8 cellular contexts compared by ENCODE assay signal in the genomic region with DNA sequence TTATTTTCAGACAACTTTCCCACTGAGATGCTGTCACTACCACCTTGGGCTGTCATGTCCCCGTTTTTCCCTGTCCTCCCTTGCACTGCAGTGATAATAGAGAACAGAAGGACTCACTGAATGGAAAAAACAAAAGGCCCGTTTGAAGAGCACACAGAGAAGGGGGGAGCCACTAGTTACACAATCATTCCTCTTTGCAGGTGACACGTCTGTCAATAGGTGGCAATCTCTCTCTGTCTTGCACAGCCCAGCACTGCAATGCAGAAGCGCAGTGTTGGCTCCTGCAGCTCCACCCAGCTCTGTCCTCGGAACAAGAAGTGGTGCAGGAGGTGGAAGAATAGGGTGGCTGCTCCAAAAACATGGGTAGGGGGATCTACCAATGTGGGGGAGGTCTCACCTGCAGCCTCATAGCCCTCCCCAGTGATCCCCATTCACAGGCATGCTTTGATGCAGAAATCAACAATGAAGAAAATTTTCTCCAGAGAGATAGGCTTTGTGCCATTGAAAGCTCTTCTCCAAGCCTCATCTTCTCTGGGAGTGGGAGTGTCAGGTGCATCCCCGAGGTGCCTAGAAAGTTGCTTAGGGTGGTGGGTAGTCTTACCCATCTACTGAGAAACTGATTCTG. TPM values are rescaled to one million over a fixed set of nuclear protein-coding genes. Genes with fewer than 3 reads are reported as not detected.
DNase-seq lines count a peak whose midpoint lies in the region; ATAC-seq and TF ChIP-seq lines count a peak whose summit lies in the region.

No MANE protein-coding gene starts in this region.

- peaks cover 4% of the 10 kb centered on the region for H3K27me3 Mint-ChIP-seq in activated CD4-positive, alpha-beta T cell treated with anti-CD3 and anti-CD28 coated beads for 36 hours
- peaks cover 23 to 30% of the 10 kb centered on the region in 2 donors for H3K27me3 Mint-ChIP-seq in effector memory CD8-positive, alpha-beta T cell
- H3K27me3 Mint-ChIP-seq in mesothelial cell of epicardium (ENCODE audit: low read depth) = no peaks in the 10 kb centered on the region

- H3K36me3 ChIP-seq in HEK293 (ENCODE audit: control insufficient read depth in 2 of 2, insufficient read depth in 1 of 2, low read length in 2 of 2) (peaks cover 0 to 21% of the 10 kb centered on the region in 2 experiments; a peak in 1 of 3 replicates), MG63 (peaks cover 60% of the 10 kb centered on the region)

- no peaks in the 10 kb centered on the region for H3K36me3 Mint-ChIP-seq in activated CD4-positive, alpha-beta T cell treated with anti-CD3 and anti-CD28 coated beads for 36 hours (ENCODE audit: low read depth)
- H3K36me3 Mint-ChIP-seq in effector memory CD8-positive, alpha-beta T cell (ENCODE audit: insufficient read depth) = no peaks in the 10 kb centered on the region
- peaks cover 12% of the 10 kb centered on the region for H3K36me3 Mint-ChIP-seq in mesothelial cell of epicardium

- no peak overlapping the region for H3K4me3 Mint-ChIP-seq in activated CD4-positive, alpha-beta T cell treated with anti-CD3 and anti-CD28 coated beads for 36 hours
- peak overlapping the region in 1 of 2 donors; percentile 13 for H3K4me3 Mint-ChIP-seq in effector memory CD8-positive, alpha-beta T cell
- no peak overlapping the region for H3K4me3 Mint-ChIP-seq in mesothelial cell of epicardium

- intact Hi-C loops in activated CD4-positive, alpha-beta T cell treated with anti-CD3 and anti-CD28 coated beads for 36 hours (cut with DNase I, micrococcal nuclease) = loop anchor here (1.0 to 5.0 kb wide), 4 partner anchors 322 to 597 kb away; a partner anchor contains a TSS

- CTCF ChIA-PET in activated CD4-positive, alpha-beta T cell treated with anti-CD3 and anti-CD28 coated beads for 36 hours (lab: Charles Lee) = interaction anchor here (0.8 to 6.0 kb wide), 6 partner anchors 12 to 376 kb away, joined by 3 to 131 read pairs (median 10); a partner anchor contains a TSS
- CTCF ChIA-PET in HEK293 (lab: Yijun Ruan, JAX) = interaction anchor here (0.7 to 4.2 kb wide), 13 partner anchors 23 to 166 kb away, joined by 3 to 83 read pairs (median 4); a partner anchor contains a TSS
- CTCF ChIA-PET in RWPE1 (lab: Yijun Ruan, JAX) = interaction anchor here (0.6 to 5.0 kb wide), 6 partner anchors 131 to 175 kb away, joined by 3 to 54 read pairs (median 4); no protein-coding TSS in a partner anchor

- H3K9me3 ChIP-seq in HEK293 (ENCODE audit: control insufficient read depth, insufficient read depth, low read depth, low read length) (no peaks in the 10 kb centered on the region), MG63 (no peaks in the 10 kb centered on the region)

- TF ChIP-seq CTCF in HEK293 (tag by site-specific recombination; IDR thresholded peaks at IDR 0.05) (peak; percentile 36; the same call in 1 of the 2 replicates), RWPE1 (conservative IDR thresholded peaks at IDR 0.05; ENCODE audit: low read depth) (peak; percentile 57), mesothelial cell of epicardium (IDR thresholded peaks at IDR 0.05; ENCODE audit: unreplicated experiment) (no peak)

- POLR2A ChIA-PET in activated CD4-positive, alpha-beta T cell treated with anti-CD3 and anti-CD28 coated beads for 36 hours (lab: Charles Lee) = no interaction called here
- POLR2A ChIA-PET in HEK293 (lab: Yijun Ruan, JAX) = interaction anchor here (1.4 to 1.7 kb wide), 3 partner anchors 18 to 140 kb away, joined by 3 to 7 read pairs (median 4); a partner anchor contains a TSS
- POLR2A ChIA-PET in RWPE1 (lab: Yijun Ruan, JAX; ENCODE audit: low non-redundant PET) = no interaction called here

- H3K4me3 ChIP-seq in HEK293 (ENCODE audit: low read depth, low read length) (no peak overlapping the region), MG63 (no peak overlapping the region)

- peak; percentile 50 for ATAC-seq in activated CD4-positive, alpha-beta T cell treated with anti-CD3 and anti-CD28 coated beads for 36 hours
- peak; percentile 32 for ATAC-seq in effector memory CD8-positive, alpha-beta T cell (replicated peaks)
- no peak for ATAC-seq in HG03108 (IDR thresholded peaks at IDR 0.05; ENCODE audit: unreplicated experiment)

- H3K4me1 Mint-ChIP-seq in activated CD4-positive, alpha-beta T cell treated with anti-CD3 and anti-CD28 coated beads for 36 hours = peaks cover 11% of the 10 kb centered on the region
- H3K4me1 Mint-ChIP-seq in effector memory CD8-positive, alpha-beta T cell (ENCODE audit: low read depth in 2 of 2) = peaks cover 20 to 21% of the 10 kb centered on the region in 2 donors
- H3K4me1 Mint-ChIP-seq in mesothelial cell of epicardium = peaks cover 69% of the 10 kb centered on the region

- peak; percentile 41 for DNase-seq in activated CD4-positive, alpha-beta T cell treated with anti-CD3 and anti-CD28 coated beads for 36 hours
- no peak for DNase-seq in activated CD4-positive, alpha-beta T cell treated with anti-CD3 and anti-CD28 coated beads for 4 hours
- DNase-seq in MG63 (peak; percentile 21), RWPE1 (ENCODE audit: low spot score) (peak; percentile 70), mesothelial cell of epicardium (ENCODE audit: low spot score in 2 of 2, unreplicated experiment in 2 of 2) (no peak)
- DNase-seq in effector memory CD8-positive, alpha-beta T cell = peak in 1 of 3 experiments; percentile 3

- no peaks in the 10 kb centered on the region for H3K9me3 Mint-ChIP-seq in activated CD4-positive, alpha-beta T cell treated with anti-CD3 and anti-CD28 coated beads for 36 hours (ENCODE audit: low read depth)
- H3K9me3 Mint-ChIP-seq in effector memory CD8-positive, alpha-beta T cell = no peaks in the 10 kb centered on the region
- no peaks in the 10 kb centered on the region for H3K9me3 Mint-ChIP-seq in mesothelial cell of epicardium

- no peak overlapping the region for H3K27ac Mint-ChIP-seq in activated CD4-positive, alpha-beta T cell treated with anti-CD3 and anti-CD28 coated beads for 36 hours
- no peak overlapping the region for H3K27ac Mint-ChIP-seq in effector memory CD8-positive, alpha-beta T cell
- H3K27ac Mint-ChIP-seq in mesothelial cell of epicardium = peak overlapping the region; percentile 95

- H3K27ac ChIP-seq in HEK293 (ENCODE audit: extremely low read depth, low read depth, low read length) (no peak overlapping the region), RWPE1 (no peak overlapping the region)

- H3K4me1 ChIP-seq in HEK293 (ENCODE audit: control insufficient read depth, insufficient read depth, low read length) = no peaks in the 10 kb centered on the region

- H3K27me3 ChIP-seq in MG63 = no peaks in the 10 kb centered on the region

TF ChIP-seq in HEK293, 187 proteins besides CTCF, POLR2A, EP300 and RAD21 (continues in another document):
- TF ChIP-seq, protein P1, sequence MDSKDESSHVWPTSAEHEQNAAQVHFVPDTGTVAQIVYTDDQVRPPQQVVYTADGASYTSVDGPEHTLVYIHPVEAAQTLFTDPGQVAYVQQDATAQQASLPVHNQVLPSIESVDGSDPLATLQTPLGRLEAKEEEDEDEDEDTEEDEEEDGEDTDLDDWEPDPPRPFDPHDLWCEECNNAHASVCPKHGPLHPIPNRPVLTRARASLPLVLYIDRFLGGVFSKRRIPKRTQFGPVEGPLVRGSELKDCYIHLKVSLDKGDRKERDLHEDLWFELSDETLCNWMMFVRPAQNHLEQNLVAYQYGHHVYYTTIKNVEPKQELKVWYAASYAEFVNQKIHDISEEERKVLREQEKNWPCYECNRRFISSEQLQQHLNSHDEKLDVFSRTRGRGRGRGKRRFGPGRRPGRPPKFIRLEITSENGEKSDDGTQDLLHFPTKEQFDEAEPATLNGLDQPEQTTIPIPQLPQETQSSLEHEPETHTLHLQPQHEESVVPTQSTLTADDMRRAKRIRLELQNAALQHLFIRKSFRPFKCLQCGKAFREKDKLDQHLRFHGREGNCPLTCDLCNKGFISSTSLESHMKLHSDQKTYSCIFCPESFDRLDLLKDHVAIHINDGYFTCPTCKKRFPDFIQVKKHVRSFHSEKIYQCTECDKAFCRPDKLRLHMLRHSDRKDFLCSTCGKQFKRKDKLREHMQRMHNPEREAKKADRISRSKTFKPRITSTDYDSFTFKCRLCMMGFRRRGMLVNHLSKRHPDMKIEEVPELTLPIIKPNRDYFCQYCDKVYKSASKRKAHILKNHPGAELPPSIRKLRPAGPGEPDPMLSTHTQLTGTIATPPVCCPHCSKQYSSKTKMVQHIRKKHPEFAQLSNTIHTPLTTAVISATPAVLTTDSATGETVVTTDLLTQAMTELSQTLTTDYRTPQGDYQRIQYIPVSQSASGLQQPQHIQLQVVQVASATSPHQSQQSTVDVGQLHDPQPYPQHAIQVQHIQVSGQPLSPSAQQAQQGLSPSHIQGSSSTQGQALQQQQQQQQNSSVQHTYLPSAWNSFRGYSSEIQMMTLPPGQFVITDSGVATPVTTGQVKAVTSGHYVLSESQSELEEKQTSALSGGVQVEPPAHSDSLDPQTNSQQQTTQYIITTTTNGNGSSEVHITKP (tag by site-specific recombination; IDR thresholded peaks at IDR 0.05) = peak; percentile 46
- TF ChIP-seq ZNF404 (tag by site-specific recombination; IDR thresholded peaks at IDR 0.05) (no peak), PRDM1 (tag by site-specific recombination; IDR thresholded peaks at IDR 0.05) (0 out of 2 replicates have a peak, but pooled peaks have one; percentile 41), SCRT2 (tag by site-specific recombination; IDR thresholded peaks at IDR 0.05) (0 out of 2 replicates have a peak, but pooled peaks have one; percentile 20), ZSCAN30 (tag by site-specific recombination; IDR thresholded peaks at IDR 0.05) (0 out of 2 replicates have a peak, but pooled peaks have one; percentile 20), ZNF747 (tag by site-specific recombination; IDR thresholded peaks at IDR 0.05) (no peak)
- TF ChIP-seq, protein P2, sequence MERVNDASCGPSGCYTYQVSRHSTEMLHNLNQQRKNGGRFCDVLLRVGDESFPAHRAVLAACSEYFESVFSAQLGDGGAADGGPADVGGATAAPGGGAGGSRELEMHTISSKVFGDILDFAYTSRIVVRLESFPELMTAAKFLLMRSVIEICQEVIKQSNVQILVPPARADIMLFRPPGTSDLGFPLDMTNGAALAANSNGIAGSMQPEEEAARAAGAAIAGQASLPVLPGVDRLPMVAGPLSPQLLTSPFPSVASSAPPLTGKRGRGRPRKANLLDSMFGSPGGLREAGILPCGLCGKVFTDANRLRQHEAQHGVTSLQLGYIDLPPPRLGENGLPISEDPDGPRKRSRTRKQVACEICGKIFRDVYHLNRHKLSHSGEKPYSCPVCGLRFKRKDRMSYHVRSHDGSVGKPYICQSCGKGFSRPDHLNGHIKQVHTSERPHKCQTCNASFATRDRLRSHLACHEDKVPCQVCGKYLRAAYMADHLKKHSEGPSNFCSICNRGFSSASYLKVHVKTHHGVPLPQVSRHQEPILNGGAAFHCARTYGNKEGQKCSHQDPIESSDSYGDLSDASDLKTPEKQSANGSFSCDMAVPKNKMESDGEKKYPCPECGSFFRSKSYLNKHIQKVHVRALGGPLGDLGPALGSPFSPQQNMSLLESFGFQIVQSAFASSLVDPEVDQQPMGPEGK (tag by site-specific recombination; IDR thresholded peaks at IDR 0.05) = 0 out of 2 replicates have a peak, but pooled peaks have one; percentile 27

RNA-seq across cellular contexts. Expression of a gene that starts 31.8 kb away (rescaled TPM):
- under 1 TPM; 0.66 to 0.83 TPM for total RNA-seq in activated CD4-positive, alpha-beta T cell treated with anti-CD3 and anti-CD28 coated beads for 36 hours
- 642 and 656 TPM in 2 replicates for total RNA-seq in MG63 (2014; rRNA removed; shearing (Covaris generic); ENCODE audit: low replicate concordance)
- 734 to 772 TPM (median 749 TPM) in 3 replicates for total RNA-seq in mesothelial cell of epicardium

Comparison
In these comparisons a context has a peak if more than half of its experiments do, and no peak if none do; other contexts are left out.
1. DNase-seq: peak in activated CD4-positive, alpha-beta T cell treated with anti-CD3 and anti-CD28 coated beads for 36 hours (single experiment), MG63 (single experiment) and RWPE1 (single experiment); none in activated CD4-positive, alpha-beta T cell treated with anti-CD3 and anti-CD28 coated beads for 4 hours (0 of 2) and mesothelial cell of epicardium (0 of 2).
2. RNA of a gene that starts 31.8 kb away (total RNA-seq): 734 to 772 TPM in mesothelial cell of epicardium and 642 to 656 TPM in MG63; 0.66 to 0.83 TPM in activated CD4-positive, alpha-beta T cell treated with anti-CD3 and anti-CD28 coated beads for 36 hours; every median in the first group is over 100 times any median in the second.